ENCODE assay signal across 8 cellular contexts in genomic region chr17:45299311-45299710, GRCh38. TPM values are rescaled to one million over a fixed set of nuclear protein-coding genes. Genes with fewer than 3 reads are reported as not detected.
A peak's percentile ranks its signal among the peaks of the same experiment; 100 is the strongest.
DNase-seq lines count a peak whose midpoint lies in the region; ATAC-seq and TF ChIP-seq lines count a peak whose summit lies in the region.

No MANE protein-coding gene starts in this region.

- peaks cover 15% of the 10 kb centered on the region for H3K36me3 Mint-ChIP-seq in activated naive CD8-positive, alpha-beta T cell
- peaks cover 39% of the 10 kb centered on the region for H3K36me3 Mint-ChIP-seq in activated naive CD8-positive, alpha-beta T cell treated with anti-CD3 and anti-CD28 coated beads for 36 hours
- H3K36me3 Mint-ChIP-seq in activated T-helper 17 cell treated with anti-CD3 and anti-CD28 coated beads, Interleukin-2, amount 50 U/mL, for 72 hours (ENCODE audit: low read depth): peaks cover 87% of the 10 kb centered on the region

- no peaks in the 10 kb centered on the region for H3K27me3 Mint-ChIP-seq in activated naive CD8-positive, alpha-beta T cell
- no peaks in the 10 kb centered on the region for H3K27me3 Mint-ChIP-seq in activated naive CD8-positive, alpha-beta T cell treated with anti-CD3 and anti-CD28 coated beads for 36 hours
- no peaks in the 10 kb centered on the region for H3K27me3 Mint-ChIP-seq in activated T-helper 17 cell treated with anti-CD3 and anti-CD28 coated beads, Interleukin-2, amount 50 U/mL, for 72 hours

- intact Hi-C loops in right lobe of liver (cut with DNase I): no loop called here
- intact Hi-C loops in upper lobe of right lung (cut with DNase I): no loop called here

- peak overlapping the region; percentile 83 for H3K27ac Mint-ChIP-seq in activated naive CD8-positive, alpha-beta T cell
- no peak overlapping the region for H3K27ac Mint-ChIP-seq in activated naive CD8-positive, alpha-beta T cell treated with anti-CD3 and anti-CD28 coated beads for 36 hours
- H3K27ac Mint-ChIP-seq in activated T-helper 17 cell treated with anti-CD3 and anti-CD28 coated beads, Interleukin-2, amount 50 U/mL, for 72 hours: peak overlapping the region; percentile 58

- no peaks in the 10 kb centered on the region for H3K9me3 Mint-ChIP-seq in activated naive CD8-positive, alpha-beta T cell (ENCODE audit: low read depth)
- no peaks in the 10 kb centered on the region for H3K9me3 Mint-ChIP-seq in activated naive CD8-positive, alpha-beta T cell treated with anti-CD3 and anti-CD28 coated beads for 36 hours
- no peaks in the 10 kb centered on the region for H3K9me3 Mint-ChIP-seq in activated T-helper 17 cell treated with anti-CD3 and anti-CD28 coated beads, Interleukin-2, amount 50 U/mL, for 72 hours

- H3K4me3 ChIP-seq in right lobe of liver (no peak overlapping the region), upper lobe of right lung (no peak overlapping the region)

- no peak for TF ChIP-seq POLR2A in right lobe of liver (IDR thresholded peaks at IDR 0.05)

- H3K27me3 ChIP-seq in right lobe of liver (no peaks in the 10 kb centered on the region), upper lobe of right lung (no peaks in the 10 kb centered on the region)

- H3K4me1 ChIP-seq in right lobe of liver (peaks cover 0 to 63% (median 14%) of the 10 kb centered on the region in 4 donors), upper lobe of right lung (peaks cover 80% of the 10 kb centered on the region)

- TF ChIP-seq CTCF in right lobe of liver (IDR thresholded peaks at IDR 0.05) (no peak), upper lobe of right lung (IDR thresholded peaks at IDR 0.05) (no peak)

- no peak for ATAC-seq in activated T-helper 17 cell treated with anti-CD3 and anti-CD28 coated beads, Interleukin-2, amount 50 U/mL, for 72 hours (replicated peaks)
- ATAC-seq in right lobe of liver (peak in 3 of 4 donors; percentile 25 to 33 (median 27)), upper lobe of right lung (peak; percentile 26)

- 47% methylated on average over 2 of the region's 2 CpGs for WGBS in right lobe of liver (ENCODE audit: insufficient coverage, low coverage, low lambda C conversion rate, missing lambda C conversion rate)

- no peak for DNase-seq in activated naive CD8-positive, alpha-beta T cell treated with anti-CD3 and anti-CD28 coated beads for 36 hours
- DNase-seq in right lobe of liver: no peak
- no peak for DNase-seq in upper lobe of right lung
- no peak for DNase-seq in NCI-H345 (lab: John Stamatoyannopoulos, UW)
- no peak for DNase-seq in NCI-H1092 (lab: John Stamatoyannopoulos, UW)
- DNase-seq in dedifferentiated amniotic fluid mesenchymal stem cell (ENCODE audit: extremely low spot score): no peak

- no peak overlapping the region for H3K4me3 Mint-ChIP-seq in activated naive CD8-positive, alpha-beta T cell
- no peak overlapping the region for H3K4me3 Mint-ChIP-seq in activated naive CD8-positive, alpha-beta T cell treated with anti-CD3 and anti-CD28 coated beads for 36 hours
- peak overlapping the region; percentile 4 for H3K4me3 Mint-ChIP-seq in activated T-helper 17 cell treated with anti-CD3 and anti-CD28 coated beads, Interleukin-2, amount 50 U/mL, for 72 hours

- H3K4me1 Mint-ChIP-seq in activated naive CD8-positive, alpha-beta T cell (ENCODE audit: low read depth): peaks cover 83% of the 10 kb centered on the region
- H3K4me1 Mint-ChIP-seq in activated naive CD8-positive, alpha-beta T cell treated with anti-CD3 and anti-CD28 coated beads for 36 hours: peaks cover 68% of the 10 kb centered on the region
- H3K4me1 Mint-ChIP-seq in activated T-helper 17 cell treated with anti-CD3 and anti-CD28 coated beads, Interleukin-2, amount 50 U/mL, for 72 hours: peaks cover 63% of the 10 kb centered on the region

- H3K9me3 ChIP-seq in right lobe of liver (no peaks in the 10 kb centered on the region), upper lobe of right lung (no peaks in the 10 kb centered on the region)

- H3K27ac ChIP-seq in right lobe of liver: peak overlapping the region in 1 of 3 donors; percentile 38
- H3K27ac ChIP-seq in upper lobe of right lung: peak overlapping the region; percentile 36

- H3K36me3 ChIP-seq in right lobe of liver: no peaks in the 10 kb centered on the region
- no peaks in the 10 kb centered on the region for H3K36me3 ChIP-seq in upper lobe of right lung

RNA-seq across cellular contexts. Expression of gene MAP3K14, which starts 17.5 kb away (rescaled TPM):
- 10 to 100 TPM; 27.1 to 28.3 TPM for total RNA-seq in activated naive CD8-positive, alpha-beta T cell treated with anti-CD3 and anti-CD28 coated beads for 36 hours
- total RNA-seq in activated T-helper 17 cell treated with anti-CD3 and anti-CD28 coated beads, Interleukin-2, amount 50 U/mL, for 72 hours: 10 to 100 TPM; 36.3 to 49.5 TPM
- total RNA-seq in right lobe of liver (1 to 10 TPM; 4.8 to 7.8 (median 6.3) TPM), upper lobe of right lung (9.9 TPM)

RNA-seq across cellular contexts. Expression of gene SPATA32, which starts 37.4 kb away (rescaled TPM):
- under 1 TPM; 0.62 to 0.68 TPM for total RNA-seq in activated naive CD8-positive, alpha-beta T cell treated with anti-CD3 and anti-CD28 coated beads for 36 hours
- total RNA-seq in activated T-helper 17 cell treated with anti-CD3 and anti-CD28 coated beads, Interleukin-2, amount 50 U/mL, for 72 hours: under 1 TPM; 0.13 to 0.32 TPM
- total RNA-seq in right lobe of liver (not detected), upper lobe of right lung (not detected)
